8 cellular contexts compared by ENCODE assay signal in genomic region chr1:201703646-201704438, GRCh38.
DNase-seq lines count a peak whose midpoint lies in the region; ATAC-seq and TF ChIP-seq lines count a peak whose summit lies in the region.

No MANE protein-coding gene starts in this region.

- H3K9me3 ChIP-seq in H9 (ENCODE audit: control insufficient read depth, low read depth, low read length), result peaks cover 4% of the 10 kb centered on the region

- peaks cover 0 to 7% (median 4%) of the 10 kb centered on the region in 3 experiments; a peak in 4 of 7 replicates for H3K36me3 Mint-ChIP-seq in H9 (ENCODE audit: insufficient read depth in 1 of 3, low read depth in 3 of 3)

- ATAC-seq in GM19328 (IDR thresholded peaks at IDR 0.05; ENCODE audit: unreplicated experiment), result no peak

- H4K5ac ChIP-seq in H9 (ENCODE audit: insufficient read length, low read depth, low read length), result no peak overlapping the region

- DNase-seq in CD1c-positive myeloid dendritic cell (ENCODE audit: extremely low spot score) (peak; percentile 83), H9 (peak; percentile 90), NCI-H2171 treated with DMSO at 0.1 percent for 48 hours (lab: John Stamatoyannopoulos, UW) (peak; percentile 74), cardiac fibroblast (ENCODE audit: low read depth in 2 of 2) (peak; percentile 83 to 86), islet precursor cell (peak; percentile 94)
- peak; percentile 35 to 64 for DNase-seq in stimulated activated CD4-positive, alpha-beta T cell treated with anti-CD3 and anti-CD28 coated beads, Interleukin-12 subunit alpha, Interleukin-12 subunit beta, amount 100 ng/mL, for 24 hours (ENCODE audit: low read depth in 2 of 2)

- no peak overlapping the region for H3K4me3 Mint-ChIP-seq in H9

- no CpG with 5 or more reads among the region's 23 CpGs for WGBS in H9 (ENCODE audit: extremely low coverage, insufficient read length, low lambda C conversion rate)

- peaks cover 10% of the 10 kb centered on the region for H3K27me3 Mint-ChIP-seq in H9 (ENCODE audit: low read depth)

- no peak overlapping the region for H3K23ac ChIP-seq in H9 (ENCODE audit: insufficient read length, low read depth, low read length)

- no peak overlapping the region for H3K4me3 ChIP-seq in WI38 (ENCODE audit: low read depth, low read length)
- H3K4me3 ChIP-seq in cardiac fibroblast (replicated peaks in 1 of 2; ENCODE audit: low read depth in 2 of 2, low read length in 2 of 2), result no peak overlapping the region

- H3K56ac ChIP-seq in H9 (ENCODE audit: insufficient read length, low read depth, low read length), result no peak overlapping the region

- no peak overlapping the region for H2BK15ac ChIP-seq in H9 (ENCODE audit: low read depth, low read length)

- H3K18ac ChIP-seq in H9 (ENCODE audit: insufficient read length, low read depth, low read length), result peak overlapping the region; percentile 44

- no peaks in the 10 kb centered on the region for H3K79me1 ChIP-seq in H9 (ENCODE audit: insufficient read depth, low read depth, low read length, poor library complexity, severe bottlenecking)

- no peak overlapping the region for H3K27ac Mint-ChIP-seq in H9

- H4K8ac ChIP-seq in H9 (replicated peaks; ENCODE audit: insufficient read length, low read depth, low read length), result no peak overlapping the region

- H3T11ph ChIP-seq in H9 (ENCODE audit: low read length), result no peak overlapping the region

- H3K4ac ChIP-seq in H9 (ENCODE audit: low read depth, low read length), result no peak overlapping the region

- no peaks in the 10 kb centered on the region for H4K20me1 ChIP-seq in H9 (ENCODE audit: control insufficient read depth, insufficient read depth, insufficient read length)

- peak; percentile 99 for TF ChIP-seq CTCF in H9 (conservative IDR thresholded peaks at IDR 0.05)
- peak; percentile 80 for TF ChIP-seq CTCF in WI38 (IDR thresholded peaks at IDR 0.05; ENCODE audit: low read depth, low read length)
- peak; percentile 97 for TF ChIP-seq CTCF in cardiac fibroblast (IDR thresholded peaks at IDR 0.05; ENCODE audit: low read depth, low read length)

- H3K4me2 ChIP-seq in H9 (ENCODE audit: insufficient read depth, insufficient read length, low read length), result no peak overlapping the region

- no peak overlapping the region for H2BK5ac ChIP-seq in H9 (ENCODE audit: insufficient read length, low read length)

- no peak overlapping the region for H2BK120ac ChIP-seq in H9 (ENCODE audit: low read depth, low read length, poor library complexity, severe bottlenecking)

- H2BK20ac ChIP-seq in H9 (ENCODE audit: low read depth, low read length, poor library complexity, severe bottlenecking), result no peak overlapping the region

- H2AFZ ChIP-seq in H9 (ENCODE audit: low read length), result no peak overlapping the region

- peak overlapping the region; percentile 10 for H4K91ac ChIP-seq in H9 (ENCODE audit: insufficient read length, low read depth, low read length)

- peaks cover 3% of the 10 kb centered on the region; the same call in 1 of the 2 replicates for H3K4me1 ChIP-seq in H9 (ENCODE audit: insufficient read depth, low read length)

- H3K4me1 Mint-ChIP-seq in H9, result peaks cover 7 to 12% of the 10 kb centered on the region in 2 experiments

- H3K27me3 ChIP-seq in H9 (ENCODE audit: insufficient read depth, low read length), result no peaks in the 10 kb centered on the region

- H3K27ac ChIP-seq in H9 (ENCODE audit: insufficient read length, low read depth, low read length), result no peak overlapping the region

- no peak overlapping the region for H2AK5ac ChIP-seq in H9 (ENCODE audit: insufficient read length, low read length)

- H3K9ac ChIP-seq in H9 (ENCODE audit: extremely low read depth, insufficient read length, low read length), result no peak overlapping the region

- H3K79me2 ChIP-seq in H9 (ENCODE audit: insufficient read depth, low read length), result no peaks in the 10 kb centered on the region

- H3K14ac ChIP-seq in H9 (ENCODE audit: insufficient read depth, low read length), result peak overlapping the region; percentile 77

- peaks cover 10 to 11% of the 10 kb centered on the region in 2 experiments for H3K9me3 Mint-ChIP-seq in H9

- H2BK12ac ChIP-seq in H9 (ENCODE audit: insufficient read length, low read depth, low read length), result no peak overlapping the region

- no peaks in the 10 kb centered on the region for H3K23me2 ChIP-seq in H9 (ENCODE audit: insufficient read length, low read depth, low read length, poor library complexity, severe bottlenecking)
